35 cellular contexts compared by ENCODE assay signal in the genomic region with DNA sequence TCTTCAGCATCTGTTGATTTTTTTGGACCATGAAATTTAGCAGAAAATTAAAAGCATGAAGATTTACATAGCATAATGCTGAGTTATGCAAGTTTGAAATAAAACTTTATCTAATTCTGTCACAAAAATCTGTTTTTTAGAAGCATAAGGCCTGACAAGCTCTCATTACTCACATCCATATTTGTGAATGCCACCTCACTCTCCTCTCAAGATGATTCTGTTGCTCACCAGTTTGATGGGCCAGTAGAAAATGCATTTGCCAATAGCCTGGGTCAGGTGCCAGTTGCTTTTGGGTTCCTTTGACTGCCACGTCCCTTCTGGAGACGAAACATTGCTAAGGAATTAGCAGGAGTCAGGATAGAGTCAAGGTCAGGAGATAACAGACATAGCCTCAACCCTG.
"Had no signal": no experiment of that assay in that cellular context is flagged by ENCODE, and none has a peak within 500 bp of the region (broad histone marks: within the 10 kb centered on the region; RNA-seq: fewer than 3 reads in every experiment).

No MANE protein-coding gene starts in this region.

- H3K4me3 ChIP-seq: adrenal gland, body of pancreas, breast epithelium, PC-9 had no signal

- DNase-seq: activated CD4-positive, alpha-beta memory T cell treated with anti-CD3 and anti-CD28 coated beads, Interleukin-2, amount 10 ng/mL, durations not matched to agents 7 days and 5 days; activated CD4-positive, alpha-beta T cell treated with anti-CD3 and anti-CD28 coated beads for 1 hour; activated CD4-positive, alpha-beta T cell treated with anti-CD3 and anti-CD28 coated beads for 48 hours; activated CD4-positive, CD25-positive, alpha-beta regulatory T cell; activated CD8-positive, alpha-beta memory T cell treated with anti-CD3 and anti-CD28 coated beads for 24 hours; activated CD8-positive, alpha-beta memory T cell treated with anti-CD3 and anti-CD28 coated beads, Interleukin-2, amount 10 ng/mL, durations not matched to agents 7 days and 5 days; activated CD8-positive, alpha-beta memory T cell treated with anti-CD3 and anti-CD28 coated beads, Interleukin-2, amount 50 U/mL, for 48 hours; activated effector memory CD4-positive, alpha-beta T cell treated with anti-CD3 and anti-CD28 coated beads, Interleukin-2, amount 50 U/mL, for 16 hours; activated naive CD4-positive, alpha-beta T cell treated with Interleukin-2 at 50 U/mL for 16 hours; activated naive CD8-positive, alpha-beta T cell treated with anti-CD3 and anti-CD28 coated beads, Interleukin-2, amount 10 ng/mL, durations not matched to agents 7 days and 5 days; activated T-cell treated with anti-CD3 and anti-CD28 coated beads, Interleukin-2, amount 50 U/mL, for 72 hours; body of pancreas; MM.1S; MV-4-11; NCI-H1092; NCI-H146; NCI-H187; NCI-H2029 treated with DMSO at 0.1 percent for 48 hours; NCI-H2107; NCI-H2171; NCI-H510A; NCI-H526; NCI-H748 treated with DMSO at 0.1 percent for 48 hours; NK-92 treated with Interleukin-12 subunit alpha and Interleukin-12 subunit beta, amount 100 ng/mL, for 24 hours; PC-9; SIG-M5; SW 1271; T1000; WERI-Rb-1 had no signal

- H3K9me3 Mint-ChIP-seq: activated naive CD4-positive, alpha-beta T cell treated with anti-CD3 and anti-CD28 coated beads, Interleukin-2, amount 50 U/mL, for 24 hours had no signal

- ATAC-seq: activated CD8-positive, alpha-beta memory T cell treated with anti-CD3 and anti-CD28 coated beads, Interleukin-2, amount 10 ng/mL, durations not matched to agents 7 days and 5 days; activated T-cell treated with anti-CD3 and anti-CD28 coated beads, Interleukin-2, amount 50 U/mL, for 72 hours; activated T-helper 17 cell treated with anti-CD3 and anti-CD28 coated beads, Interleukin-2, amount 50 U/mL, for 72 hours; body of pancreas; Right ventricle myocardium inferior; SK-N-SH treated with all-trans-retinoic acid at 6 μM for 48 hours had no signal

- H3K27ac Mint-ChIP-seq: activated CD4-positive, alpha-beta memory T cell treated with anti-CD3 and anti-CD28 coated beads, Interleukin-2, amount 10 ng/mL, durations not matched to agents 7 days and 5 days; activated CD8-positive, alpha-beta memory T cell treated with anti-CD3 and anti-CD28 coated beads, Interleukin-2, amount 10 ng/mL, durations not matched to agents 7 days and 5 days; activated naive CD4-positive, alpha-beta T cell treated with anti-CD3 and anti-CD28 coated beads, Interleukin-2, amount 50 U/mL, for 24 hours; activated naive CD8-positive, alpha-beta T cell treated with anti-CD3 and anti-CD28 coated beads, Interleukin-2, amount 10 ng/mL, durations not matched to agents 7 days and 5 days; activated T-cell treated with anti-CD3 and anti-CD28 coated beads, Interleukin-2, amount 50 U/mL, for 72 hours; activated T-helper 17 cell treated with anti-CD3 and anti-CD28 coated beads, Interleukin-2, amount 50 U/mL, for 72 hours had no signal

- H3K4me1 Mint-ChIP-seq: activated CD4-positive, alpha-beta memory T cell treated with anti-CD3 and anti-CD28 coated beads, Interleukin-2, amount 10 ng/mL, durations not matched to agents 7 days and 5 days had no signal

- H3K4me3 Mint-ChIP-seq: activated CD4-positive, alpha-beta memory T cell treated with anti-CD3 and anti-CD28 coated beads, Interleukin-2, amount 10 ng/mL, durations not matched to agents 7 days and 5 days; activated CD8-positive, alpha-beta memory T cell treated with anti-CD3 and anti-CD28 coated beads, Interleukin-2, amount 10 ng/mL, durations not matched to agents 7 days and 5 days; activated naive CD8-positive, alpha-beta T cell treated with anti-CD3 and anti-CD28 coated beads, Interleukin-2, amount 10 ng/mL, durations not matched to agents 7 days and 5 days; activated T-cell treated with anti-CD3 and anti-CD28 coated beads, Interleukin-2, amount 50 U/mL, for 72 hours; activated T-helper 17 cell treated with anti-CD3 and anti-CD28 coated beads, Interleukin-2, amount 50 U/mL, for 72 hours had no signal

- H3K27me3 Mint-ChIP-seq: activated CD4-positive, alpha-beta memory T cell treated with anti-CD3 and anti-CD28 coated beads, Interleukin-2, amount 10 ng/mL, durations not matched to agents 7 days and 5 days; activated CD8-positive, alpha-beta memory T cell treated with anti-CD3 and anti-CD28 coated beads, Interleukin-2, amount 10 ng/mL, durations not matched to agents 7 days and 5 days; activated naive CD4-positive, alpha-beta T cell treated with anti-CD3 and anti-CD28 coated beads, Interleukin-2, amount 50 U/mL, for 24 hours; activated naive CD8-positive, alpha-beta T cell treated with anti-CD3 and anti-CD28 coated beads, Interleukin-2, amount 10 ng/mL, durations not matched to agents 7 days and 5 days; activated T-helper 17 cell treated with anti-CD3 and anti-CD28 coated beads, Interleukin-2, amount 50 U/mL, for 72 hours had no signal
